In genomic region chr9:97293207-97293721, GRCh38 we compare ENCODE assay signal across 9 cellular contexts. TPM values are rescaled to one million over a fixed set of nuclear protein-coding genes. Genes with fewer than 3 reads are reported as not detected.
DNase-seq lines count a peak whose midpoint lies in the region; ATAC-seq and TF ChIP-seq lines count a peak whose summit lies in the region.
"Had no signal": no experiment of that assay in that cellular context is flagged by ENCODE, and none has a peak within 500 bp of the region (broad histone marks: within the 10 kb centered on the region; RNA-seq: fewer than 3 reads in every experiment).

No MANE protein-coding gene starts in this region.

- peak; percentile 42 for ATAC-seq in body of pancreas
- ATAC-seq in left lobe of liver = peak; percentile 77
- ATAC-seq in HG03378 (IDR thresholded peaks at IDR 0.05; ENCODE audit: unreplicated experiment) = no peak
- ATAC-seq in HG03039 (IDR thresholded peaks at IDR 0.05; ENCODE audit: unreplicated experiment) = no peak

- no peak for TF ChIP-seq CTCF in body of pancreas (IDR thresholded peaks at IDR 0.05)

- peaks cover 20% of the 10 kb centered on the region for H3K4me1 ChIP-seq in ACC112 (ENCODE audit: control insufficient read depth, insufficient read depth, low read length, unreplicated experiment)
- no peaks in the 10 kb centered on the region for H3K4me1 ChIP-seq in body of pancreas

- H2AFZ ChIP-seq in ACC112 (ENCODE audit: low read length, unreplicated experiment) = no peak overlapping the region

- H3K36me3 ChIP-seq in ACC112 (ENCODE audit: insufficient read depth, low read length) = 0 out of 2 replicates have a peak, but pooled peaks cover 5% of the 10 kb centered on the region
- H3K36me3 ChIP-seq in body of pancreas (replicated peaks in 1 of 2; ENCODE audit: insufficient read depth in 1 of 2, low read depth in 2 of 2) = peaks cover 4 to 28% of the 10 kb centered on the region in 2 donors
- H3K36me3 ChIP-seq: BLaER1 treated with 17β-estradiol and CSF1 and Interleukin-3, amounts not matched to agents 10 nM and 100 nM had no signal

- no peaks in the 10 kb centered on the region for H3K79me2 ChIP-seq in ACC112 (ENCODE audit: control insufficient read depth, insufficient read depth, low read length, unreplicated experiment)

- H3K27ac ChIP-seq in ACC112 (ENCODE audit: low read depth, low read length) (no peak overlapping the region), body of pancreas (no peak overlapping the region)
- H3K27ac ChIP-seq: BLaER1 treated with 17β-estradiol and CSF1 and Interleukin-3, amounts not matched to agents 10 nM and 100 nM had no signal

- H3K4me3 ChIP-seq in ACC112 (ENCODE audit: low read depth, low read length) (peak overlapping the region; percentile 5; the same call in 1 of the 2 replicates), body of pancreas (no peak overlapping the region)
- H3K4me3 ChIP-seq: BLaER1 treated with 17β-estradiol and CSF1 and Interleukin-3, amounts not matched to agents 10 nM and 100 nM had no signal

- DNase-seq in LoVo (ENCODE audit: low spot score) (peak; percentile 4), body of pancreas (peak in 2 of 4 donors; percentile 19 to 25), left lobe of liver (ENCODE audit: low spot score) (no peak), NCI-H1436 treated with DMSO at 0.1 percent for 48 hours (lab: John Stamatoyannopoulos, UW) (no peak), GOT3 (lab: John Stamatoyannopoulos, UW) (no peak)

- H3K27me3 ChIP-seq in ACC112 (ENCODE audit: insufficient read depth, low read length) (no peaks in the 10 kb centered on the region), body of pancreas (no peaks in the 10 kb centered on the region)
- H3K27me3 ChIP-seq: BLaER1 treated with 17β-estradiol and CSF1 and Interleukin-3, amounts not matched to agents 10 nM and 100 nM had no signal

- no peak for TF ChIP-seq POLR2A in body of pancreas (IDR thresholded peaks at IDR 0.05)

- H3K9me3 ChIP-seq in body of pancreas = no peaks in the 10 kb centered on the region

- WGBS in body of pancreas, 2 donors = 60 to 78% methylated on average over 6 of the region's 6 CpGs

- intact Hi-C loops in body of pancreas (cut with DNase I) = no loop called here

RNA-seq across cellular contexts. Expression of gene CCDC180, which starts 14.2 kb away (rescaled TPM):
- total RNA-seq in body of pancreas (1 to 10 TPM; 5.2 to 8.2 TPM), left lobe of liver (1.1 TPM)

Comparison
In these comparisons a context has a peak if more than half of its experiments do, and no peak if none do; other contexts are left out.
1. ATAC-seq: peak in body of pancreas (single experiment) and left lobe of liver (single experiment); none in HG03378 (single experiment) and HG03039 (single experiment).